Comparison of ENCODE assay signal across 9 cellular contexts in genomic region chr1:16145030-16145987, GRCh38. TPM values are rescaled to one million over a fixed set of nuclear protein-coding genes. Genes with fewer than 3 reads are reported as not detected.
DNase-seq lines count a peak whose midpoint lies in the region; ATAC-seq, FAIRE-seq and TF ChIP-seq lines count a peak whose summit lies in the region.
"Had no signal": no experiment of that assay in that cellular context is flagged by ENCODE, and none has a peak within 500 bp of the region (broad histone marks: within the 10 kb centered on the region; RNA-seq: fewer than 3 reads in every experiment).

No MANE protein-coding gene starts in this region.

- ATAC-seq in pancreas, result peak; percentile 81 to 86 (median 84)

- H3K9me3 ChIP-seq in pancreas, result no peaks in the 10 kb centered on the region

- no peak for FAIRE-seq in pancreas (lab: Jason Lieb, UNC)
- no peak for FAIRE-seq in D721Med (lab: Jason Lieb, UNC)
- FAIRE-seq: islet of Langerhans had no signal

- H3K4me1 ChIP-seq in pancreas, result peaks cover 11 to 42% (median 14%) of the 10 kb centered on the region in 3 donors

- 19% methylated on average over 27 to 28 of the region's 28 CpGs for whole genome bisulfite sequencing in pancreas, 2 donors

- DNase-seq in EH (ENCODE audit: low read depth), result peak; percentile 96
- DNase-seq in RKO (ENCODE audit: low spot score), result peak; percentile 95
- DNase-seq in fibroblast of the aortic adventitia (ENCODE audit: low read depth), result peak; percentile 87
- DNase-seq in pancreas, result peak; percentile 90 to 97 (median 91)
- no peak for DNase-seq in amygdala (lab: John Stamatoyannopoulos, UW)
- no peak for DNase-seq in stimulated activated CD4-positive, alpha-beta T cell treated with anti-CD3 and anti-CD28 coated beads, Interleukin-12 subunit alpha, Interleukin-12 subunit beta, amount 100 ng/mL, for 4 hours
- DNase-seq in D721Med (ENCODE audit: insufficient read length, low spot score), result no peak
- DNase-seq in T-helper 9 cell, result no peak

- TF ChIP-seq CTCF in fibroblast of the aortic adventitia (IDR thresholded peaks at IDR 0.05; ENCODE audit: insufficient read depth, low read length) (no peak), pancreas (IDR thresholded peaks at IDR 0.05) (no peak), D721Med (IDR thresholded peaks at IDR 0.05; ENCODE audit: insufficient read depth, missing control alignments) (no peak)

- intact Hi-C loops in pancreas (cut with DNase I), result no loop called here

- H3K36me3 ChIP-seq in pancreas, result peaks cover 0 to 18% (median 9%) of the 10 kb centered on the region in 3 donors

- H3K27ac ChIP-seq in pancreas, result peak overlapping the region; percentile 80 to 87 (median 84)

- H3K27me3 ChIP-seq in pancreas, result no peaks in the 10 kb centered on the region

- H3K4me3 ChIP-seq in fibroblast of the aortic adventitia (ENCODE audit: low read depth, low read length) (peak overlapping the region; percentile 53), pancreas (peak overlapping the region in 2 of 4 donors; percentile 34 to 40)

RNA-seq across cellular contexts. Expression of gene EPHA2, which starts 10.6 kb away (rescaled TPM):
- total RNA-seq in fibroblast of the aortic adventitia (ENCODE audit: low replicate concordance) (7.8 and 7.9 TPM in 2 replicates), pancreas (10 to 100 TPM in 3 of 6 donors, 1 to 10 TPM in 3; 6.5 to 11.8 (median 10.1) TPM)
- 10 to 100 TPM; 13.8 to 17.1 TPM for polyA plus RNA-seq in pancreas

Comparison
In these comparisons a context has a peak if more than half of its experiments do, and no peak if none do; other contexts are left out.
1. DNase-seq: peak in EH (single experiment), RKO (single experiment), fibroblast of the aortic adventitia (single experiment) and pancreas (6 of 6); none in amygdala (0 of 56), stimulated activated CD4-positive, alpha-beta T cell treated with anti-CD3 and anti-CD28 coated beads, Interleukin-12 subunit alpha, Interleukin-12 subunit beta, amount 100 ng/mL, for 4 hours (single experiment), D721Med (single experiment) and T-helper 9 cell (single experiment).